ENCODE assay signal across 9 cellular contexts in genomic region chr16:54883358-54883757, GRCh38. TPM values are rescaled to one million over a fixed set of nuclear protein-coding genes. Genes with fewer than 3 reads are reported as not detected.
"Had no signal": no experiment of that assay in that cellular context is flagged by ENCODE, and none has a peak within 500 bp of the region (broad histone marks: within the 10 kb centered on the region; RNA-seq: fewer than 3 reads in every experiment).

No MANE protein-coding gene starts in this region.

- ATAC-seq: GM12878 had no signal

- DNase-seq: GDM1, GF-D8 had no signal

- H3K4me3 ChIP-seq: GM12878 had no signal

- FAIRE-seq: G401.6, GM12878, GM12891, GM12892, GM18507, GM19239 had no signal

RNA-seq across cellular contexts. Expression of gene IRX5, which starts 47.3 kb away (rescaled TPM):
- total RNA-seq: G401, GM12878 had no signal
